Comparison of ENCODE assay signal across 8 cellular contexts in the genomic region with DNA sequence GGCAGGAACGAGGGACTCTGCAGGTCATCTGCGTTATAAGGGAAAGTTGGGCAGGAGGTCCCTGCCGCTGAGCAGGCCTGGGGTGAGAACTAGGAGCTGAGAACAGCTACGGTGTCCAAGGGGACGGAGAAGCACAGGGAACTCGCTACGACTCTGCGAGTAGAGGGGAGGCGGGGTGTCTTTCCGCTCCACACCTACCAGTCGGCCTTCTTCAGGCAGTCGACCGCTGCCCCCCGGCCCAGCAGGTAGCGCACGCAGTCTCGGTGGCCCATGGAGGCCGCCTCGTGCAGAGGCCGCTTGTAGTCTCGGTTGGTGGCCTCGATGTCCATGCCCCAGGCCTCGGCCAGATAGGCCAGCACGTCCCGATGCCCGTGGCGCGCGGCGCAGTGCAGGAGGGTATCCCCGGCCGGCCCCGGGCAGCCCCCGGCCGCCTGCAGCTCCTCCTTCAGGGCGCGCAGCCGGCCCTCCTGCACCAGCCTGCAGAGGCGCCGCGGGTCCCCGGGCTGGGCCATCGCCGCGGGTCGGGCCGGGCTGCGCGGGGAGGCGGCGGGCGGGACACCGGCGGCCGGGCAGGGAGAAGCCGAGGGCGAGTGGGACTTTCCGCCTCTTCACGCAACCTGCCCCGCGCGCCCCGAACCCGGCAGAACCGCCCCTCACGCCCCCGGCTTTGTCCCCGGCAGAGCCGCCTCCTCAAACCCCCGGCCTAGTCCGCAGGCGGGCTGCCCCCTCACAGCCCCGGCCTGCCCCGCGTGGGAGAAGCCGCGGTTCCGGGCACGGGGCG. TPM values are rescaled to one million over a fixed set of nuclear protein-coding genes. Genes with fewer than 3 reads are reported as not detected.
DNase-seq lines count a peak whose midpoint lies in the region; ATAC-seq lines count a peak whose summit lies in the region.

No MANE protein-coding gene starts in this region.

- WGBS in mesodermal cell (ENCODE audit: insufficient coverage in 2 of 2), 2 experiments, result 0 to 1% methylated on average over 64 to 74 of the region's 80 CpGs

- peaks cover 35% of the 10 kb centered on the region for H3K36me3 Mint-ChIP-seq in stimulated activated memory B cell treated with anti-CD40 and anti-IgM and Interleukin-4, amounts not matched to agents 10 μg/mL and 1 μg/mL and 100 μg/mL, for 72 hours

- no peaks in the 10 kb centered on the region for H3K27me3 ChIP-seq in effector memory CD4-positive, alpha-beta T cell (replicated peaks; ENCODE audit: control insufficient read depth, insufficient read depth, low read length, poor library complexity, severe bottlenecking)

- H3K27me3 Mint-ChIP-seq in stimulated activated memory B cell treated with anti-CD40 and anti-IgM and Interleukin-4, amounts not matched to agents 10 μg/mL and 1 μg/mL and 100 μg/mL, for 72 hours, result no peaks in the 10 kb centered on the region

- peaks cover 12% of the 10 kb centered on the region for H3K4me1 ChIP-seq in effector memory CD4-positive, alpha-beta T cell (ENCODE audit: control insufficient read depth, insufficient read depth, low read length, poor library complexity, severe bottlenecking)
- H3K4me1 ChIP-seq in mesodermal cell (ENCODE audit: control insufficient read depth, insufficient read depth, low read length, poor library complexity, severe bottlenecking), result peaks cover 19% of the 10 kb centered on the region

- peaks cover 50% of the 10 kb centered on the region for H3K4me1 Mint-ChIP-seq in stimulated activated memory B cell treated with anti-CD40 and anti-IgM and Interleukin-4, amounts not matched to agents 10 μg/mL and 1 μg/mL and 100 μg/mL, for 72 hours

- H3K27ac ChIP-seq in KOPT-K1 (ENCODE audit: low read depth, low read length, poor library complexity, severe bottlenecking) (peak overlapping the region; percentile 66), mesodermal cell (ENCODE audit: low read depth, low read length, severe bottlenecking) (peak overlapping the region; percentile 69)
- H3K27ac ChIP-seq in effector memory CD4-positive, alpha-beta T cell (ENCODE audit: insufficient read depth, low read length, poor library complexity, severe bottlenecking), result peak overlapping the region; percentile 76

- H3K9me3 ChIP-seq in KOPT-K1 (ENCODE audit: insufficient read depth, low read length, poor library complexity, severe bottlenecking) (no peaks in the 10 kb centered on the region), mesodermal cell (ENCODE audit: control insufficient read depth, low read length) (no peaks in the 10 kb centered on the region)
- H3K9me3 ChIP-seq in effector memory CD4-positive, alpha-beta T cell (ENCODE audit: control insufficient read depth, low read length), result no peaks in the 10 kb centered on the region

- DNase-seq in EH (ENCODE audit: low read depth) (peak; percentile 35), COLO829 (ENCODE audit: low spot score) (no peak)
- peak; percentile 17 to 43 for DNase-seq in activated CD4-positive, alpha-beta T cell treated with anti-CD3 and anti-CD28 coated beads for 4 hours
- peak in 2 of 3 donors; percentile 2 to 23 for DNase-seq in effector memory CD4-positive, alpha-beta T cell

- H3K36me3 ChIP-seq in KOPT-K1 (ENCODE audit: insufficient read depth, low read length), result peaks cover 55% of the 10 kb centered on the region
- peaks cover 9% of the 10 kb centered on the region for H3K36me3 ChIP-seq in effector memory CD4-positive, alpha-beta T cell (ENCODE audit: control insufficient read depth, insufficient read depth, low read length)
- H3K36me3 ChIP-seq in mesodermal cell (ENCODE audit: control insufficient read depth, insufficient read depth, low read length), result peaks cover 39% of the 10 kb centered on the region

- H3K4me3 ChIP-seq in effector memory CD4-positive, alpha-beta T cell (ENCODE audit: insufficient read depth, low read depth, low read length, poor library complexity, severe bottlenecking), result peak overlapping the region; percentile 84
- H3K4me3 ChIP-seq in mesodermal cell (ENCODE audit: extremely low read depth, insufficient read depth, low read length, poor library complexity, severe bottlenecking), result peak overlapping the region; percentile 87

- peak overlapping the region; percentile 79 for H3K27ac Mint-ChIP-seq in stimulated activated memory B cell treated with anti-CD40 and anti-IgM and Interleukin-4, amounts not matched to agents 10 μg/mL and 1 μg/mL and 100 μg/mL, for 72 hours

- peak; percentile 21 for ATAC-seq in GM21576 (IDR thresholded peaks at IDR 0.05; ENCODE audit: unreplicated experiment)
- ATAC-seq in stimulated activated memory B cell treated with anti-CD40 and anti-IgM and Interleukin-4, amounts not matched to agents 10 μg/mL and 1 μg/mL and 100 μg/mL, for 72 hours, result peak; percentile 56

- no peaks in the 10 kb centered on the region for H3K9me3 Mint-ChIP-seq in stimulated activated memory B cell treated with anti-CD40 and anti-IgM and Interleukin-4, amounts not matched to agents 10 μg/mL and 1 μg/mL and 100 μg/mL, for 72 hours

- H3K4me3 Mint-ChIP-seq in stimulated activated memory B cell treated with anti-CD40 and anti-IgM and Interleukin-4, amounts not matched to agents 10 μg/mL and 1 μg/mL and 100 μg/mL, for 72 hours, result peak overlapping the region; percentile 85

RNA-seq across cellular contexts. Expression of a gene that starts 0.7 kb away (rescaled TPM):
- 3.7 TPM for polyA plus RNA-seq in mesodermal cell (2013, experiment 1 of 2)
- 3.8 TPM for polyA plus RNA-seq in mesodermal cell (2013, experiment 2 of 2)

RNA-seq across cellular contexts. Expression of a gene that starts 1.0 kb away (rescaled TPM):
- polyA plus RNA-seq in mesodermal cell (2013, experiment 1 of 2), result 49.8 TPM
- polyA plus RNA-seq in mesodermal cell (2013, experiment 2 of 2), result 46.3 TPM
